In genomic region chr11:44936527-44936926, GRCh38 we compare ENCODE assay signal across 9 cellular contexts. TPM values are rescaled to one million over a fixed set of nuclear protein-coding genes. Genes with fewer than 3 reads are reported as not detected.
DNase-seq lines count a peak whose midpoint lies in the region; ATAC-seq and FAIRE-seq lines count a peak whose summit lies in the region.
"Had no signal": no experiment of that assay in that cellular context is flagged by ENCODE, and none has a peak within 500 bp of the region (broad histone marks: within the 10 kb centered on the region; RNA-seq: fewer than 3 reads in every experiment).

No MANE protein-coding gene starts in this region.

- no peaks in the 10 kb centered on the region for H3K36me3 ChIP-seq in small intestine (ENCODE audit: control insufficient read depth in 2 of 2, insufficient read depth in 2 of 2, low read length in 2 of 2)

- no peaks in the 10 kb centered on the region for H3K4me1 ChIP-seq in small intestine (ENCODE audit: control insufficient read depth in 2 of 2, insufficient read depth in 1 of 2, low read depth in 1 of 2, low read length in 1 of 2)

- no peak for FAIRE-seq in small intestine (lab: Jason Lieb, UNC)
- FAIRE-seq: colon had no signal

- no peaks in the 10 kb centered on the region for H3K27me3 ChIP-seq in small intestine (ENCODE audit: control insufficient read depth in 2 of 2, insufficient read depth in 2 of 2, low read length in 2 of 2)

- peak; percentile 72 for ATAC-seq in GM21526 (IDR thresholded peaks at IDR 0.05; ENCODE audit: low FRiP score, unreplicated experiment)

- H3K27ac ChIP-seq in small intestine (ENCODE audit: low read depth in 1 of 2, low read length in 1 of 2): no peak overlapping the region

- no peak overlapping the region for H3K4me3 ChIP-seq in small intestine (ENCODE audit: low read depth in 1 of 2, low read length in 2 of 2)

- 31 to 39% (median 33%) methylated on average over 19 to 20 of the region's 20 CpGs for WGBS in small intestine, 3 donors

- peak; percentile 66 for DNase-seq in COR-L47 (lab: John Stamatoyannopoulos, UW)
- DNase-seq in NCI-H1105 (lab: John Stamatoyannopoulos, UW): peak; percentile 63
- peak; percentile 56 to 78 (median 68) for DNase-seq in T-helper 1 cell
- DNase-seq in amygdala (lab: John Stamatoyannopoulos, UW): peak in 55 of 56 donors; percentile 23 to 93 (median 71)
- DNase-seq in hepatic stellate cell (ENCODE audit: low spot score): peak; percentile 68
- peak; percentile 80 for DNase-seq in small intestine
- no peak for DNase-seq in GF-D8 (lab: John Stamatoyannopoulos, UW)

- H3K9me3 ChIP-seq in small intestine (ENCODE audit: control insufficient read depth, low read depth): no peaks in the 10 kb centered on the region

RNA-seq across cellular contexts. Expression of gene TP53I11, which starts 14.2 kb away (rescaled TPM):
- polyA plus RNA-seq in small intestine: 100 to 1,000 TPM in 1 of 3 donors, 10 to 100 TPM in 1, 1 to 10 TPM in 1; 6.8 to 105 (median 11.2) TPM
